In genomic region chr18:11852048-11852341, GRCh38 we compare ENCODE assay signal across 8 cellular contexts. TPM values are rescaled to one million over a fixed set of nuclear protein-coding genes. Genes with fewer than 3 reads are reported as not detected.
DNase-seq lines count a peak whose midpoint lies in the region; ATAC-seq and TF ChIP-seq lines count a peak whose summit lies in the region.

No MANE protein-coding gene starts in this region.

- peaks cover 25% of the 10 kb centered on the region for H3K4me1 Mint-ChIP-seq in activated CD4-positive, alpha-beta T cell treated with anti-CD3 and anti-CD28 coated beads for 36 hours
- peaks cover 11% of the 10 kb centered on the region for H3K4me1 Mint-ChIP-seq in activated naive CD8-positive, alpha-beta T cell treated with anti-CD3 and anti-CD28 coated beads, Interleukin-2, amount 10 ng/mL, durations not matched to agents 7 days and 5 days

- no peak for DNase-seq in activated CD4-positive, alpha-beta T cell treated with anti-CD3 and anti-CD28 coated beads for 36 hours
- DNase-seq in activated CD4-positive, alpha-beta T cell treated with anti-CD3 and anti-CD28 coated beads, Interleukin-2, amount 50 U/mL, for 48 hours, result no peak
- no peak for DNase-seq in activated naive CD8-positive, alpha-beta T cell treated with anti-CD3 and anti-CD28 coated beads, Interleukin-2, amount 10 ng/mL, durations not matched to agents 7 days and 5 days
- no peak for DNase-seq in kidney epithelial cell (ENCODE audit: low read depth)
- DNase-seq in substantia nigra (lab: John Stamatoyannopoulos, UW), result peak in 1 of 49 donors; percentile 14
- DNase-seq in COLO668 (lab: John Stamatoyannopoulos, UW; ENCODE audit: unreplicated experiment), result no peak

- POLR2A ChIA-PET in activated CD4-positive, alpha-beta T cell treated with anti-CD3 and anti-CD28 coated beads for 36 hours (lab: Charles Lee), result no interaction called here
- POLR2A ChIA-PET in activated naive CD8-positive, alpha-beta T cell treated with anti-CD3 and anti-CD28 coated beads, Interleukin-2, amount 10 ng/mL, durations not matched to agents 7 days and 5 days (lab: Charles Lee), result interaction anchor here (0.6 to 2.9 kb wide), 2 partner anchors 57 to 518 kb away, joined by 3 to 13 read pairs; partner anchors contain the start of gene MPPE1

- H3K4me3 Mint-ChIP-seq in activated CD4-positive, alpha-beta T cell treated with anti-CD3 and anti-CD28 coated beads for 36 hours, result peak overlapping the region; percentile 91
- peak overlapping the region; percentile 100 for H3K4me3 Mint-ChIP-seq in activated naive CD8-positive, alpha-beta T cell treated with anti-CD3 and anti-CD28 coated beads, Interleukin-2, amount 10 ng/mL, durations not matched to agents 7 days and 5 days

- CTCF ChIA-PET in activated CD4-positive, alpha-beta T cell treated with anti-CD3 and anti-CD28 coated beads for 36 hours (lab: Charles Lee), result no interaction called here

- peak overlapping the region; percentile 89 for H3K27ac ChIP-seq in substantia nigra (ENCODE audit: low read depth, low read length, poor library complexity, severe bottlenecking)

- H3K36me3 Mint-ChIP-seq in activated CD4-positive, alpha-beta T cell treated with anti-CD3 and anti-CD28 coated beads for 36 hours (ENCODE audit: low read depth), result peaks cover 7% of the 10 kb centered on the region
- no peaks in the 10 kb centered on the region for H3K36me3 Mint-ChIP-seq in activated naive CD8-positive, alpha-beta T cell treated with anti-CD3 and anti-CD28 coated beads, Interleukin-2, amount 10 ng/mL, durations not matched to agents 7 days and 5 days

- no peaks in the 10 kb centered on the region for H3K9me3 Mint-ChIP-seq in activated CD4-positive, alpha-beta T cell treated with anti-CD3 and anti-CD28 coated beads for 36 hours (ENCODE audit: low read depth)
- no peaks in the 10 kb centered on the region for H3K9me3 Mint-ChIP-seq in activated naive CD8-positive, alpha-beta T cell treated with anti-CD3 and anti-CD28 coated beads, Interleukin-2, amount 10 ng/mL, durations not matched to agents 7 days and 5 days

- H3K27me3 Mint-ChIP-seq in activated CD4-positive, alpha-beta T cell treated with anti-CD3 and anti-CD28 coated beads for 36 hours, result no peaks in the 10 kb centered on the region
- peaks cover 2% of the 10 kb centered on the region for H3K27me3 Mint-ChIP-seq in activated naive CD8-positive, alpha-beta T cell treated with anti-CD3 and anti-CD28 coated beads, Interleukin-2, amount 10 ng/mL, durations not matched to agents 7 days and 5 days

- intact Hi-C loops in activated CD4-positive, alpha-beta T cell treated with anti-CD3 and anti-CD28 coated beads for 36 hours (cut with DNase I, micrococcal nuclease), result loop anchor here in 1 of 2 experiments (2.0 to 5.0 kb wide), 6 partner anchors 517 to 1940 kb away; partner anchors contain the start of genes CEP76, FAM210A, NAPG and PSMG2

- no peaks in the 10 kb centered on the region for H3K36me3 ChIP-seq in kidney epithelial cell (ENCODE audit: control insufficient read depth, insufficient read depth, low read length)

- H3K4me3 ChIP-seq in kidney epithelial cell (ENCODE audit: low read depth, low read length), result peak overlapping the region; percentile 87

- H3K27me3 ChIP-seq in kidney epithelial cell (ENCODE audit: control insufficient read depth, insufficient read depth, low read length), result no peaks in the 10 kb centered on the region

- no peak for ATAC-seq in activated CD4-positive, alpha-beta T cell treated with anti-CD3 and anti-CD28 coated beads for 36 hours
- no peak for ATAC-seq in activated naive CD8-positive, alpha-beta T cell treated with anti-CD3 and anti-CD28 coated beads, Interleukin-2, amount 10 ng/mL, durations not matched to agents 7 days and 5 days (ENCODE audit: low read depth)
- ATAC-seq in HG02642 (IDR thresholded peaks at IDR 0.05; ENCODE audit: poor library complexity, unreplicated experiment) (no peak), HG03354 (IDR thresholded peaks at IDR 0.05; ENCODE audit: poor library complexity, severe bottlenecking, unreplicated experiment) (no peak)

- TF ChIP-seq CTCF in kidney epithelial cell (IDR thresholded peaks at IDR 0.05; ENCODE audit: insufficient read depth, low read length, poor library complexity, severe bottlenecking), result no peak

- peak overlapping the region; percentile 99 for H3K27ac Mint-ChIP-seq in activated CD4-positive, alpha-beta T cell treated with anti-CD3 and anti-CD28 coated beads for 36 hours
- peak overlapping the region; percentile 100 for H3K27ac Mint-ChIP-seq in activated naive CD8-positive, alpha-beta T cell treated with anti-CD3 and anti-CD28 coated beads, Interleukin-2, amount 10 ng/mL, durations not matched to agents 7 days and 5 days

RNA-seq across cellular contexts. Expression of gene CHMP1B, which starts 0.8 kb away (rescaled TPM):
- total RNA-seq in activated CD4-positive, alpha-beta T cell treated with anti-CD3 and anti-CD28 coated beads for 36 hours, result 10 to 100 TPM; 20.4 to 20.9 TPM
- total RNA-seq in activated naive CD8-positive, alpha-beta T cell treated with anti-CD3 and anti-CD28 coated beads, Interleukin-2, amount 10 ng/mL, durations not matched to agents 7 days and 5 days, result 10 to 100 TPM; 35.1 to 35.2 TPM
- total RNA-seq in kidney epithelial cell, result 95.4 and 96.9 TPM in 2 replicates

RNA-seq across cellular contexts. Expression of gene MPPE1, which starts 56.1 kb away (rescaled TPM):
- total RNA-seq in activated CD4-positive, alpha-beta T cell treated with anti-CD3 and anti-CD28 coated beads for 36 hours, result 10 to 100 TPM; 22.4 to 29.6 TPM
- total RNA-seq in activated naive CD8-positive, alpha-beta T cell treated with anti-CD3 and anti-CD28 coated beads, Interleukin-2, amount 10 ng/mL, durations not matched to agents 7 days and 5 days, result 10 to 100 TPM; 60.4 to 61.1 TPM
- total RNA-seq in kidney epithelial cell, result 23.5 and 26.6 TPM in 2 replicates
